Comparison of ENCODE assay signal across 8 cellular contexts in genomic region chr9:131238402-131239021, GRCh38. TPM values are rescaled to one million over a fixed set of nuclear protein-coding genes. Genes with fewer than 3 reads are reported as not detected.
DNase-seq lines count a peak whose midpoint lies in the region; ATAC-seq and TF ChIP-seq lines count a peak whose summit lies in the region.

No MANE protein-coding gene starts in this region.

- H3K36me3 Mint-ChIP-seq in endodermal cell (ENCODE audit: low read depth): peaks cover 22% of the 10 kb centered on the region

- no peak overlapping the region for H3K4me2 ChIP-seq in neuronal stem cell (ENCODE audit: insufficient read depth, low read length, poor library complexity, severe bottlenecking)

- H3K27ac ChIP-seq in AG04450 (ENCODE audit: low read depth, low read length) (peak overlapping the region; percentile 87), endodermal cell (ENCODE audit: low read depth, low read length) (peak overlapping the region; percentile 75), neuronal stem cell (replicated peaks; ENCODE audit: low read length) (peak overlapping the region; percentile 8)

- peak overlapping the region; percentile 99 for H2BK15ac ChIP-seq in neuronal stem cell (ENCODE audit: low read length)

- no peak overlapping the region for H3K14ac ChIP-seq in neuronal stem cell (ENCODE audit: low read length)

- H3K23ac ChIP-seq in neuronal stem cell (ENCODE audit: low read depth, low read length, poor library complexity): peak overlapping the region; percentile 83

- ATAC-seq in GM19468 (IDR thresholded peaks at IDR 0.05; ENCODE audit: extremely low read depth, unreplicated experiment): peak; percentile 5

- POLR2A ChIA-PET in AG04450 (lab: Yijun Ruan, JAX): interaction anchor here (0.6 to 1.5 kb wide), 3 partner anchors 13 to 78 kb away, joined by 3 to 7 read pairs (median 5); no protein-coding TSS in a partner anchor

- peak overlapping the region; percentile 8 for H3K4me3 Mint-ChIP-seq in endodermal cell

- H3K79me1 ChIP-seq in neuronal stem cell (ENCODE audit: low read depth, low read length): no peaks in the 10 kb centered on the region

- CTCF ChIA-PET in AG04450 (lab: Charles Lee): no interaction called here

- H4K91ac ChIP-seq in neuronal stem cell (ENCODE audit: low read depth, low read length, poor library complexity): no peak overlapping the region

- H3K36me3 ChIP-seq in endodermal cell (ENCODE audit: control insufficient read depth, insufficient read depth, low read length): peaks cover 14% of the 10 kb centered on the region
- peaks cover 6 to 28% of the 10 kb centered on the region in 2 donors for H3K36me3 ChIP-seq in neuronal stem cell (replicated peaks in 1 of 2; ENCODE audit: control insufficient read depth in 2 of 2, insufficient read depth in 2 of 2, low read length in 2 of 2)

- H3K4me3 ChIP-seq in AG04450 (ENCODE audit: low read depth, low read length) (no peak overlapping the region), endodermal cell (ENCODE audit: low read length) (no peak overlapping the region), neuronal stem cell (ENCODE audit: low read length in 2 of 2) (no peak overlapping the region)

- H2AK5ac ChIP-seq in neuronal stem cell (ENCODE audit: low read depth, low read length): peak overlapping the region; percentile 86

- H3K27me3 ChIP-seq in AG04450 (ENCODE audit: control insufficient read depth, insufficient read depth, low read length): no peaks in the 10 kb centered on the region
- no peaks in the 10 kb centered on the region for H3K27me3 ChIP-seq in endodermal cell (ENCODE audit: control insufficient read depth, insufficient read depth, low read length, poor library complexity, severe bottlenecking)
- no peaks in the 10 kb centered on the region for H3K27me3 ChIP-seq in neuronal stem cell (ENCODE audit: control insufficient read depth in 3 of 3, insufficient read depth in 3 of 3, low read depth in 1 of 3, low read length in 3 of 3)

- peaks cover 27% of the 10 kb centered on the region for H3K4me1 Mint-ChIP-seq in endodermal cell

- 75 to 85% methylated on average over 20 to 23 of the region's 23 CpGs for WGBS in endodermal cell (ENCODE audit: insufficient coverage in 1 of 2, insufficient read length in 1 of 2), 2 experiments
- no CpG with 5 or more reads among the region's 23 CpGs for WGBS in neuronal stem cell (ENCODE audit: extremely low coverage in 2 of 2, insufficient read length in 2 of 2, insufficient replicate concordance in 1 of 2), 2 donors

- DNase-seq in AG04450 (ENCODE audit: low read depth, low spot score): no peak
- DNase-seq in MV-4-11 (lab: John Stamatoyannopoulos, UW): peak; percentile 94
- no peak for DNase-seq in endodermal cell
- peak; percentile 21 for DNase-seq in neuronal stem cell (ENCODE audit: low spot score)
- no peak for DNase-seq in pons (ENCODE audit: low spot score)
- DNase-seq in stimulated activated CD4-positive, alpha-beta T cell treated with anti-CD3 and anti-CD28 coated beads, Interleukin-4, amount 100 ng/mL, for 1 hour: no peak
- no peak for DNase-seq in RKO (ENCODE audit: low spot score)

- H2BK12ac ChIP-seq in neuronal stem cell (ENCODE audit: low read length): peak overlapping the region; percentile 59

- H2AFZ ChIP-seq in neuronal stem cell (ENCODE audit: low read length): peak overlapping the region; percentile 85

- H3K18ac ChIP-seq in neuronal stem cell (ENCODE audit: low read length): peak overlapping the region; percentile 92

- H3K9ac ChIP-seq in endodermal cell (ENCODE audit: extremely low read depth, low read length, poor library complexity, severe bottlenecking) (no peak overlapping the region), neuronal stem cell (ENCODE audit: low read depth, low read length, poor library complexity) (peak overlapping the region; percentile 51)

- H3K4me1 ChIP-seq in endodermal cell (ENCODE audit: control insufficient read depth, insufficient read depth, low read length) (peaks cover 12% of the 10 kb centered on the region), neuronal stem cell (ENCODE audit: control insufficient read depth in 2 of 2, insufficient read depth in 1 of 2, low read depth in 1 of 2, low read length in 2 of 2) (peaks cover 20 to 23% of the 10 kb centered on the region in 2 donors)

- peak overlapping the region; percentile 89 for H4K8ac ChIP-seq in neuronal stem cell (ENCODE audit: low read depth, low read length)

- H2BK5ac ChIP-seq in neuronal stem cell (ENCODE audit: low read length): peak overlapping the region; percentile 88

- no peaks in the 10 kb centered on the region; the same call in 1 of the 2 replicates for H3K9me3 ChIP-seq in AG04450 (ENCODE audit: control insufficient read depth, insufficient read depth, low read length)
- H3K9me3 ChIP-seq in endodermal cell (ENCODE audit: control insufficient read depth, low read length): peaks cover 5% of the 10 kb centered on the region
- peaks cover 0 to 2% of the 10 kb centered on the region in 2 donors for H3K9me3 ChIP-seq in neuronal stem cell (replicated peaks in 1 of 2; ENCODE audit: control insufficient read depth in 2 of 2, insufficient read depth in 1 of 2, low read depth in 1 of 2, low read length in 2 of 2)

- H3K4ac ChIP-seq in neuronal stem cell (ENCODE audit: low read length): no peak overlapping the region

- no peak overlapping the region for H2BK120ac ChIP-seq in neuronal stem cell (ENCODE audit: low read depth, low read length)

- H3K27me3 Mint-ChIP-seq in endodermal cell (ENCODE audit: insufficient read depth): no peaks in the 10 kb centered on the region

- TF ChIP-seq CTCF in AG04450 (IDR thresholded peaks at IDR 0.05; ENCODE audit: low read depth, low read length) (no peak), endodermal cell (conservative IDR thresholded peaks at IDR 0.05) (no peak)

- H3K27ac Mint-ChIP-seq in endodermal cell: peak overlapping the region; percentile 87

- H3K9me3 Mint-ChIP-seq in endodermal cell: peaks cover 10% of the 10 kb centered on the region

RNA-seq across cellular contexts. Expression of gene FAM78A, which starts 37.8 kb away (rescaled TPM):
- polyA plus RNA-seq in AG04450 (2011; rRNA removed): 0.26 and 0.40 TPM in 2 replicates
- 0.09 and 0.64 TPM in 2 replicates for polyA minus RNA-seq in AG04450 (2011; rRNA and poly(A)+ RNA removed)
- total RNA-seq in endodermal cell: 1 to 10 TPM; 5.5 to 5.6 TPM
- 3.0 TPM for polyA plus RNA-seq in endodermal cell (2013, experiment 1 of 2)
- 2.8 TPM for polyA plus RNA-seq in endodermal cell (2013, experiment 2 of 2)
- 2.7 TPM for polyA plus RNA-seq in neuronal stem cell (2013, experiment 1 of 2)
- 2.5 TPM for polyA plus RNA-seq in neuronal stem cell (2013, experiment 2 of 2)

RNA-seq across cellular contexts. Expression of gene PLPP7, which starts 51.0 kb away (rescaled TPM):
- 0.57 and 0.76 TPM in 2 replicates for polyA plus RNA-seq in AG04450 (2011; rRNA removed)
- polyA minus RNA-seq in AG04450 (2011; rRNA and poly(A)+ RNA removed): 0.13 and 0.78 TPM in 2 replicates
- total RNA-seq in endodermal cell: 1 to 10 TPM; 4.1 to 5.6 TPM
- 3.6 TPM for polyA plus RNA-seq in endodermal cell (2013, experiment 1 of 2)
- polyA plus RNA-seq in endodermal cell (2013, experiment 2 of 2): 3.0 TPM
- polyA plus RNA-seq in neuronal stem cell (2013, experiment 1 of 2): 4.2 TPM
- polyA plus RNA-seq in neuronal stem cell (2013, experiment 2 of 2): 4.1 TPM

Comparison
In these comparisons a context has a peak if more than half of its experiments do, and no peak if none do; other contexts are left out.
1. DNase-seq: peak in MV-4-11 (single experiment) and neuronal stem cell (single experiment); none in AG04450 (single experiment), endodermal cell (single experiment), pons (single experiment), stimulated activated CD4-positive, alpha-beta T cell treated with anti-CD3 and anti-CD28 coated beads, Interleukin-4, amount 100 ng/mL, for 1 hour (single experiment) and RKO (single experiment).
2. H3K27ac ChIP-seq: peak in every context shown above with its lines; median percentile 87 in AG04450; 75 in endodermal cell; 8 in neuronal stem cell.